In the genomic region with DNA sequence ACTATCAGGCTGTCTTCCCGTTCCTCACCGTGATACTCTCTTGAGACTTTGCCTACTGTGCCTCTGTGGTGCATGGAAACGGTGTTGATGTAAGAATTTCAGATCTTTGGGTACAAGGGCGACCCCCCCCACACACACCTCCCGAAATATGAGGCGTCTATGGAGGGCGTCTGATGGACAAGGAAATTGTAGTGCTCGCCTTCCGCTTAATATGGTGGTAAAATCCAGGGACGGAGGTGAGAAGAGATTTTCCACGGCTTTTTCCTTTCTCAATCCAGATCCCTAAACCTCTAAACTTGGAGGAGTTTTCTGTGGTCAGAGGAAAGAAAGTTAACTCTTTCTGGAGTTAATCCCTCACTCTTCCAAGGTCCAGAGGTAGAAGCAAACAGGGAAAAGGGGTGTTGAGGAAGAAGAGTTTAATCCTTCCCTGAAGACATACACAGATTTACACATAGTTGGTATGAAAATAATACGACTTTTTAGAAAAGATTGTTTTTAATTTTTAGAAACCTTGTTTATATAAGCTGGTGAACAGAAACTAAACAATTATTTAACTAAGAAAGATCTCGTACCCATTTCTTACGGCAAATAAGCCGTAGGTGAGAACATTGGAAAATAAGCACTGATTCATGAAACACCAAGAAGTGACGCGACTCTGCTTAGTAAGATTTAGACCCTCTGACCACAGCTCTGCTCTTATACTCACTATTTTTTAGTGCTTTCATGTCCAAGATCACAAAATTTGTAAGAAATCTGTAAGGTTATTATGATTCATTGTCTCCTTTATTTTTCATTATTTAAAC, we compare ENCODE assay signal across 1 cellular context.
TF ChIP-seq lines count a peak whose summit lies in the region.

No MANE protein-coding gene starts in this region.

TF ChIP-seq in H1, 55 proteins besides CTCF, POLR2A, EP300 and RAD21:
- no peak for TF ChIP-seq TAF1 (IDR thresholded peaks at IDR 0.05; ENCODE audit: low read depth, low read length)
- TF ChIP-seq CHD7 (IDR thresholded peaks at IDR 0.05; ENCODE audit: insufficient replicate concordance, low read length) = no peak
- peak; percentile 98 for TF ChIP-seq ASH2L (IDR thresholded peaks at IDR 0.05; ENCODE audit: low read length)
- TF ChIP-seq KDM4A (IDR thresholded peaks at IDR 0.05; ENCODE audit: low read depth, low read length, severe bottlenecking) = peak; percentile 47
- peak; percentile 90; the same call in 1 of the 2 replicates for TF ChIP-seq RBBP5 (IDR thresholded peaks at IDR 0.05; ENCODE audit: borderline replicate concordance, low read depth, low read length)
TF ChIP-seq in H1: peak in this region for 3.
